Comparison of ENCODE assay signal across 1 cellular context in the genomic region with DNA sequence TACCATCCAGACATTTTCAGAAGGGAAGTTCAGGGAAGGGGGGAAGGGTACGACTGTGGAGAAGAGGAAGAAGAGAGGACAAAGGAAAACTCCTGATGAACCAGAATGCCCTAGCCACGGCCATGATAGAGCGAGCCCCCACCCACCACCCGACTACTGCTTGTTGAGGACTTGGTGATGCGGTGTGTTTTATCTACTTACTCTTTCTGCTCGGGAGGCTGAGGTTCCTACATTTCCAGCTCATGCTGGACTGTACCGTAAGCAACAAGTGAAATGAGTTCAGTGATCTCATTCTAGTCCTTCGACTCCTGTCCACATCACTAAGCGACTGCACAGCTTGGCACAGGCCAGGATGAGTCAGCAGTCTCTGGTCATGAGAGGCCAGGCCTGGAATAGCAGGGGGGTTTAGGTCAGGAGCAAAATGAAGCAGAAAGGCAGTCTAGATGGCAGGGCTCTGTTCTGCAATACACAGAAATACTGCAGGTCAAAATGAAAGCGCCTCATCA.
TF ChIP-seq lines count a peak whose summit lies in the region.

No MANE protein-coding gene starts in this region.

TF ChIP-seq in K562, 482 proteins besides CTCF, POLR2A, EP300 and RAD21 (continued from another document):
- TF ChIP-seq, protein P1, sequence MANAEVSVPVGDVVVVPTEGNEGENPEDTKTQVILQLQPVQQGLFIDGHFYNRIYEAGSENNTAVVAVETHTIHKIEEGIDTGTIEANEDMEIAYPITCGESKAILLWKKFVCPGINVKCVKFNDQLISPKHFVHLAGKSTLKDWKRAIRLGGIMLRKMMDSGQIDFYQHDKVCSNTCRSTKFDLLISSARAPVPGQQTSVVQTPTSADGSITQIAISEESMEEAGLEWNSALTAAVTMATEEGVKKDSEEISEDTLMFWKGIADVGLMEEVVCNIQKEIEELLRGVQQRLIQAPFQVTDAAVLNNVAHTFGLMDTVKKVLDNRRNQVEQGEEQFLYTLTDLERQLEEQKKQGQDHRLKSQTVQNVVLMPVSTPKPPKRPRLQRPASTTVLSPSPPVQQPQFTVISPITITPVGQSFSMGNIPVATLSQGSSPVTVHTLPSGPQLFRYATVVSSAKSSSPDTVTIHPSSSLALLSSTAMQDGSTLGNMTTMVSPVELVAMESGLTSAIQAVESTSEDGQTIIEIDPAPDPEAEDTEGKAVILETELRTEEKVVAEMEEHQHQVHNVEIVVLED (CRISPR knock-in tag; IDR thresholded peaks at IDR 0.05): no peak
- no peak for TF ChIP-seq FOXA1 (IDR thresholded peaks at IDR 0.05; ENCODE audit: borderline replicate concordance)
- TF ChIP-seq BDP1 (IDR thresholded peaks at IDR 0.05; ENCODE audit: insufficient read depth, insufficient read length): no peak
- TF ChIP-seq, protein P2, sequence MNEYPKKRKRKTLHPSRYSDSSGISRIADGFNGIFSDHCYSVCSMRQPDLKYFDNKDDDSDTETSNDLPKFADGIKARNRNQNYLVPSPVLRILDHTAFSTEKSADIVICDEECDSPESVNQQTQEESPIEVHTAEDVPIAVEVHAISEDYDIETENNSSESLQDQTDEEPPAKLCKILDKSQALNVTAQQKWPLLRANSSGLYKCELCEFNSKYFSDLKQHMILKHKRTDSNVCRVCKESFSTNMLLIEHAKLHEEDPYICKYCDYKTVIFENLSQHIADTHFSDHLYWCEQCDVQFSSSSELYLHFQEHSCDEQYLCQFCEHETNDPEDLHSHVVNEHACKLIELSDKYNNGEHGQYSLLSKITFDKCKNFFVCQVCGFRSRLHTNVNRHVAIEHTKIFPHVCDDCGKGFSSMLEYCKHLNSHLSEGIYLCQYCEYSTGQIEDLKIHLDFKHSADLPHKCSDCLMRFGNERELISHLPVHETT (CRISPR knock-in tag; conservative IDR thresholded peaks at IDR 0.05 in 1 of 2, IDR thresholded peaks at IDR 0.05 in 1 of 2): peak in 1 of 2 experiments; percentile 41; a peak in 1 of 4 replicates
- peak; percentile 83 for TF ChIP-seq MAFG (tag; conservative IDR thresholded peaks at IDR 0.05)
- TF ChIP-seq, protein P3, sequence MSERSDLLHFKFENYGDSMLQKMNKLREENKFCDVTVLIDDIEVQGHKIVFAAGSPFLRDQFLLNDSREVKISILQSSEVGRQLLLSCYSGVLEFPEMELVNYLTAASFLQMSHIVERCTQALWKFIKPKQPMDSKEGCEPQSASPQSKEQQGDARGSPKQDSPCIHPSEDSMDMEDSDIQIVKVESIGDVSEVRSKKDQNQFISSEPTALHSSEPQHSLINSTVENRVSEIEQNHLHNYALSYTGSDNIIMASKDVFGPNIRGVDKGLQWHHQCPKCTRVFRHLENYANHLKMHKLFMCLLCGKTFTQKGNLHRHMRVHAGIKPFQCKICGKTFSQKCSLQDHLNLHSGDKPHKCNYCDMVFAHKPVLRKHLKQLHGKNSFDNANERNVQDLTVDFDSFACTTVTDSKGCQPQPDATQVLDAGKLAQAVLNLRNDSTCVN (CRISPR knock-in tag; IDR thresholded peaks at IDR 0.05): no peak
- peak; percentile 11; the same call in 1 of the 2 replicates for TF ChIP-seq NFE2L1 (tag; IDR thresholded peaks at IDR 0.05; ENCODE audit: borderline replicate concordance, low read depth)
- peak; percentile 37; the same call in 1 of the 2 replicates for TF ChIP-seq NFE2 (IDR thresholded peaks at IDR 0.05; ENCODE audit: low read depth)
- TF ChIP-seq KLF6 (CRISPR knock-in tag; IDR thresholded peaks at IDR 0.05; ENCODE audit: borderline replicate concordance): no peak
- TF ChIP-seq DPF2 (IDR thresholded peaks at IDR 0.05): no peak
- TF ChIP-seq, protein P4, sequence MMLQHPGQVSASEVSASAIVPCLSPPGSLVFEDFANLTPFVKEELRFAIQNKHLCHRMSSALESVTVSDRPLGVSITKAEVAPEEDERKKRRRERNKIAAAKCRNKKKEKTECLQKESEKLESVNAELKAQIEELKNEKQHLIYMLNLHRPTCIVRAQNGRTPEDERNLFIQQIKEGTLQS (IDR thresholded peaks at IDR 0.05): peak; percentile 15; the same call in 1 of the 2 replicates
- TF ChIP-seq, protein P4 (CRISPR knock-in tag; conservative IDR thresholded peaks at IDR 0.05): no peak
- peak; percentile 43 for TF ChIP-seq ZNF316 (IDR thresholded peaks at IDR 0.05)
- TF ChIP-seq, protein P5, sequence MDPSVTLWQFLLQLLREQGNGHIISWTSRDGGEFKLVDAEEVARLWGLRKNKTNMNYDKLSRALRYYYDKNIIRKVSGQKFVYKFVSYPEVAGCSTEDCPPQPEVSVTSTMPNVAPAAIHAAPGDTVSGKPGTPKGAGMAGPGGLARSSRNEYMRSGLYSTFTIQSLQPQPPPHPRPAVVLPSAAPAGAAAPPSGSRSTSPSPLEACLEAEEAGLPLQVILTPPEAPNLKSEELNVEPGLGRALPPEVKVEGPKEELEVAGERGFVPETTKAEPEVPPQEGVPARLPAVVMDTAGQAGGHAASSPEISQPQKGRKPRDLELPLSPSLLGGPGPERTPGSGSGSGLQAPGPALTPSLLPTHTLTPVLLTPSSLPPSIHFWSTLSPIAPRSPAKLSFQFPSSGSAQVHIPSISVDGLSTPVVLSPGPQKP (CRISPR knock-in tag; IDR thresholded peaks at IDR 0.05): no peak
- peak; percentile 89; the same call in 1 of the 2 replicates for TF ChIP-seq BACH1 (tag; IDR thresholded peaks at IDR 0.05)
- TF ChIP-seq JUND (IDR thresholded peaks at IDR 0.05; ENCODE audit: borderline replicate concordance, low read depth, low read length): peak; percentile 12; the same call in 1 of the 2 replicates
- TF ChIP-seq JUND (tag; IDR thresholded peaks at IDR 0.05; ENCODE audit: borderline replicate concordance, low read depth, low read length): no peak
